32 cellular contexts compared by ENCODE assay signal in the genomic region with DNA sequence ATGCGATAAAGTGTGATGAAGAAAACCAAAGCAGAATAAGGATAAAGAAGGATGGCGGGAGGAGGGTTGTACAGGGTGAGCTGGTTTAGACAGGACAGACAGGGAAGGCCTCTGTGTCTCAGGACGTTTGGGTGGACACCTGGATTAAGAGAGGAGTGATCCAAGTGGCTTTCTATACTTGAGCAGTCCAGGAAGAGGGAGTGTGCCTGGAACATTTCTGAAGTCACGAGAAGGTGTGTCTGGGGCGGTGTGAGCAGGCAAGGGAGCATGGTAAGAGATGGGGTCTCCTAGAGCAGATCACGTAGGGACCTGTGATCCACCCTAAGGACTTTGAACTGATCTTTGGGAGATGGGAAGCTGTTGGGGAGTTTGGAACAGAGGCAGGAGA.
"Had no signal": no experiment of that assay in that cellular context is flagged by ENCODE, and none has a peak within 500 bp of the region (broad histone marks: within the 10 kb centered on the region; RNA-seq: fewer than 3 reads in every experiment).

No MANE protein-coding gene starts in this region.

- H3K27ac ChIP-seq: brain microvascular endothelial cell, SJCRH30, WERI-Rb-1 had no signal

- H3K27me3 ChIP-seq: brain microvascular endothelial cell, MG63, SJCRH30 had no signal

- H3K9me3 ChIP-seq: MG63, SJCRH30 had no signal

- H3K4me3 ChIP-seq: MG63, SJCRH30, SK-N-MC had no signal

- ATAC-seq: activated CD8-positive, alpha-beta memory T cell treated with anti-CD3 and anti-CD28 coated beads, Interleukin-2, amount 10 ng/mL, durations not matched to agents 7 days and 5 days; PC-3 had no signal

- H3K4me1 ChIP-seq: SJCRH30 had no signal

- DNase-seq: activated CD4-positive, alpha-beta memory T cell treated with anti-CD3 and anti-CD28 coated beads, Interleukin-2, amount 10 ng/mL, durations not matched to agents 7 days and 5 days; activated CD4-positive, alpha-beta T cell treated with anti-CD3 and anti-CD28 coated beads for 1 hour; activated CD4-positive, alpha-beta T cell treated with anti-CD3 and anti-CD28 coated beads for 48 hours; activated CD4-positive, CD25-positive, alpha-beta regulatory T cell; activated CD8-positive, alpha-beta memory T cell treated with anti-CD3 and anti-CD28 coated beads for 24 hours; activated CD8-positive, alpha-beta memory T cell treated with anti-CD3 and anti-CD28 coated beads, Interleukin-2, amount 10 ng/mL, durations not matched to agents 7 days and 5 days; activated CD8-positive, alpha-beta memory T cell treated with anti-CD3 and anti-CD28 coated beads, Interleukin-2, amount 50 U/mL, for 48 hours; activated effector memory CD4-positive, alpha-beta T cell treated with anti-CD3 and anti-CD28 coated beads, Interleukin-2, amount 50 U/mL, for 16 hours; activated naive CD4-positive, alpha-beta T cell; activated naive CD4-positive, alpha-beta T cell treated with anti-CD3 and anti-CD28 coated beads, Interleukin-2, amount 50 U/mL, for 16 hours; activated naive CD8-positive, alpha-beta T cell treated with anti-CD3 and anti-CD28 coated beads for 36 hours; activated T-cell treated with anti-CD3 and anti-CD28 coated beads, Interleukin-2, amount 50 U/mL, for 48 hours; amniotic stem cell; aorta; brain microvascular endothelial cell; central memory CD4-positive, alpha-beta T cell; MG63; NCI-H1048; NCI-H1105 treated with DMSO at 0.1 percent for 48 hours; NCI-H1436; NCI-H1694; NCI-H1930; NCI-H345; NCI-H524 treated with DMSO at 0.1 percent for 48 hours; NCI-H748 treated with DMSO at 0.1 percent for 48 hours; NK-92 treated with Interleukin-12 subunit alpha and Interleukin-12 subunit beta, amount 100 ng/mL, for 24 hours; PC-3; Right ventricle myocardium superior; SJCRH30; T1000; WERI-Rb-1 had no signal

- H3K36me3 ChIP-seq: brain microvascular endothelial cell, MG63, SJCRH30, WERI-Rb-1 had no signal
